In the genomic region with DNA sequence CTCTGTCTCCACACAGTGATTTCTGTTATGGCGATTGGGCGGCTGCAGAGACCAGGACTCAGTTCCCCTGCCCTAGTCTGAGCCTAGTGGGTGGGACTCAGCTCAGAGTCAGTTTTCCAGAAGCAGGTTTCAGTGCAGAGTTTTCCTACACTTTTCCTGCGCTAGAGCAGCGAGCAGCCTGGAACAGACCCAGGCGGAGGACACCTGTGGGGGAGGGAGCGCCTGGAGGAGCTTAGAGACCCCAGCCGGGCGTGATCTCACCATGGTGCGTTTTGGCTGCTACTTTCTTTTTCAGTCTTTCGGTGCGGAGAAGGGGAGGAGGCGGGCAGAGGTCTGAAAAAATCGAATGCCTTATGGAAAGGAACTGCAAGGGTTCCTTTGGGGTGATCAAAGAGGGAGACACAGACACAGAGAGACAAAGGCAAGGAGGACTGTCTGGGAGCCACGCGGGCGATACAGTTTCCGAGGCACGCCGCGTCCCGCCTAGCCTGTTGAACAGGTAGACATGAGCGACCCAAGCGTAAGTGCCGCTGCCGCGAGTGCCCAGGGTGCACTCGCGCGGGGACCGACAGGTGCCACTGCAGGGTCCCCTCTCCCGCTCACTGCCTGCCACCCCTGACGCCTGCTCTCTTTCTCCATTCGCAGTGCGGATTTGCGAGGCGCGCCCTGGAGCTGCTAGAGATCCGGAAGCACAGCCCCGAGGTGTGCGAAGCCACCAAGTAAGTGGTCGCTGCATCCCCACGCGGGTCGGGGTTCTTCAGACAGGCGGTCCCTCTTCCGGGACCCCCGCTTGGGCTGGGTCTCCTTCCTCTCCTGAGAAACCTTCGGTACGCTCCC, we compare ENCODE assay signal across 1 cellular context.
A peak's percentile ranks its signal among the peaks of the same experiment; 100 is the strongest.
TF ChIP-seq lines count a peak whose summit lies in the region.

A gene with protein sequence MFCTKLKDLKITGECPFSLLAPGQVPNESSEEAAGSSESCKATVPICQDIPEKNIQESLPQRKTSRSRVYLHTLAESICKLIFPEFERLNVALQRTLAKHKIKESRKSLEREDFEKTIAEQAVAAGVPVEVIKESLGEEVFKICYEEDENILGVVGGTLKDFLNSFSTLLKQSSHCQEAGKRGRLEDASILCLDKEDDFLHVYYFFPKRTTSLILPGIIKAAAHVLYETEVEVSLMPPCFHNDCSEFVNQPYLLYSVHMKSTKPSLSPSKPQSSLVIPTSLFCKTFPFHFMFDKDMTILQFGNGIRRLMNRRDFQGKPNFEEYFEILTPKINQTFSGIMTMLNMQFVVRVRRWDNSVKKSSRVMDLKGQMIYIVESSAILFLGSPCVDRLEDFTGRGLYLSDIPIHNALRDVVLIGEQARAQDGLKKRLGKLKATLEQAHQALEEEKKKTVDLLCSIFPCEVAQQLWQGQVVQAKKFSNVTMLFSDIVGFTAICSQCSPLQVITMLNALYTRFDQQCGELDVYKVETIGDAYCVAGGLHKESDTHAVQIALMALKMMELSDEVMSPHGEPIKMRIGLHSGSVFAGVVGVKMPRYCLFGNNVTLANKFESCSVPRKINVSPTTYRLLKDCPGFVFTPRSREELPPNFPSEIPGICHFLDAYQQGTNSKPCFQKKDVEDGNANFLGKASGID (plus strand): TSS at position 148 of the 837 bp plus-strand sequence. CDS start 30,020 bp downstream, outside the sequence.

TF ChIP-seq in HEK293, 187 proteins besides CTCF, POLR2A, EP300 and RAD21 (continued from another document and continues in another):
- TF ChIP-seq, protein P1, sequence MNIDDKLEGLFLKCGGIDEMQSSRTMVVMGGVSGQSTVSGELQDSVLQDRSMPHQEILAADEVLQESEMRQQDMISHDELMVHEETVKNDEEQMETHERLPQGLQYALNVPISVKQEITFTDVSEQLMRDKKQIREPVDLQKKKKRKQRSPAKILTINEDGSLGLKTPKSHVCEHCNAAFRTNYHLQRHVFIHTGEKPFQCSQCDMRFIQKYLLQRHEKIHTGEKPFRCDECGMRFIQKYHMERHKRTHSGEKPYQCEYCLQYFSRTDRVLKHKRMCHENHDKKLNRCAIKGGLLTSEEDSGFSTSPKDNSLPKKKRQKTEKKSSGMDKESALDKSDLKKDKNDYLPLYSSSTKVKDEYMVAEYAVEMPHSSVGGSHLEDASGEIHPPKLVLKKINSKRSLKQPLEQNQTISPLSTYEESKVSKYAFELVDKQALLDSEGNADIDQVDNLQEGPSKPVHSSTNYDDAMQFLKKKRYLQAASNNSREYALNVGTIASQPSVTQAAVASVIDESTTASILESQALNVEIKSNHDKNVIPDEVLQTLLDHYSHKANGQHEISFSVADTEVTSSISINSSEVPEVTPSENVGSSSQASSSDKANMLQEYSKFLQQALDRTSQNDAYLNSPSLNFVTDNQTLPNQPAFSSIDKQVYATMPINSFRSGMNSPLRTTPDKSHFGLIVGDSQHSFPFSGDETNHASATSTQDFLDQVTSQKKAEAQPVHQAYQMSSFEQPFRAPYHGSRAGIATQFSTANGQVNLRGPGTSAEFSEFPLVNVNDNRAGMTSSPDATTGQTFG (tag by site-specific recombination; IDR thresholded peaks at IDR 0.05; ENCODE audit: borderline replicate concordance): no peak
- no peak for TF ChIP-seq ZNF274 (IDR thresholded peaks at IDR 0.05; ENCODE audit: low read length)
- TF ChIP-seq ZNF274 (tag by site-specific recombination; IDR thresholded peaks at IDR 0.05; ENCODE audit: borderline replicate concordance): no peak
- peak; percentile 33 for TF ChIP-seq ZBTB8A (tag by site-specific recombination; IDR thresholded peaks at IDR 0.05)
- no peak for TF ChIP-seq ZNF514 (tag by site-specific recombination; IDR thresholded peaks at IDR 0.05)
- no peak for TF ChIP-seq ZNF530 (tag by site-specific recombination; IDR thresholded peaks at IDR 0.05; ENCODE audit: low read depth)
- no peak for TF ChIP-seq ZNF544 (tag by site-specific recombination; IDR thresholded peaks at IDR 0.05)
- TF ChIP-seq, protein P2, sequence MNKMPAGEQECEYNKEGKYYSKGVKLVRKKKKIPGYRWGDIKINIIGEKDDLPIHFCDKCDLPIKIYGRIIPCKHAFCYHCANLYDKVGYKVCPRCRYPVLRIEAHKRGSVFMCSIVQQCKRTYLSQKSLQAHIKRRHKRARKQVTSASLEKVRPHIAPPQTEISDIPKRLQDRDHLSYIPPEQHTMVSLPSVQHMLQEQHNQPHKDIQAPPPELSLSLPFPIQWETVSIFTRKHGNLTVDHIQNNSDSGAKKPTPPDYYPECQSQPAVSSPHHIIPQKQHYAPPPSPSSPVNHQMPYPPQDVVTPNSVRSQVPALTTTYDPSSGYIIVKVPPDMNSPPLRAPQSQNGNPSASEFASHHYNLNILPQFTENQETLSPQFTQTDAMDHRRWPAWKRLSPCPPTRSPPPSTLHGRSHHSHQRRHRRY (tag by site-specific recombination; IDR thresholded peaks at IDR 0.05): no peak
- TF ChIP-seq ZEB2 (tag by site-specific recombination; IDR thresholded peaks at IDR 0.05): no peak
- TF ChIP-seq GLIS2 (tag by site-specific recombination; IDR thresholded peaks at IDR 0.05): peak; percentile 75
- TF ChIP-seq SCRT1 (tag by site-specific recombination; IDR thresholded peaks at IDR 0.05; ENCODE audit: borderline replicate concordance): peak; percentile 76
- no peak for TF ChIP-seq ZNF391 (tag by site-specific recombination; IDR thresholded peaks at IDR 0.05; ENCODE audit: borderline replicate concordance, low read depth)
- TF ChIP-seq, protein P3, sequence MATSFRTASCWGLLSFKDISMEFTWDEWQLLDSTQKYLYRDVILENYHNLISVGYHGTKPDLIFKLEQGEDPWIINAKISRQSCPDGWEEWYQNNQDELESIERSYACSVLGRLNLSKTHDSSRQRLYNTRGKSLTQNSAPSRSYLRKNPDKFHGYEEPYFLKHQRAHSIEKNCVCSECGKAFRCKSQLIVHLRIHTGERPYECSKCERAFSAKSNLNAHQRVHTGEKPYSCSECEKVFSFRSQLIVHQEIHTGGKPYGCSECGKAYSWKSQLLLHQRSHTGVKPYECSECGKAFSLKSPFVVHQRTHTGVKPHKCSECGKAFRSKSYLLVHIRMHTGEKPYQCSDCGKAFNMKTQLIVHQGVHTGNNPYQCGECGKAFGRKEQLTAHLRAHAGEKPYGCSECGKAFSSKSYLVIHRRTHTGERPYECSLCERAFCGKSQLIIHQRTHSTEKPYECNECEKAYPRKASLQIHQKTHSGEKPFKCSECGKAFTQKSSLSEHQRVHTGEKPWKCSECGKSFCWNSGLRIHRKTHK (tag by site-specific recombination; IDR thresholded peaks at IDR 0.05): no peak
- no peak for TF ChIP-seq ZNF677 (tag by site-specific recombination; IDR thresholded peaks at IDR 0.05)
- TF ChIP-seq FEZF1 (tag by site-specific recombination; IDR thresholded peaks at IDR 0.05): no peak
- no peak for TF ChIP-seq ZNF529 (tag by site-specific recombination; IDR thresholded peaks at IDR 0.05; ENCODE audit: insufficient replicate concordance)
- TF ChIP-seq, protein P4, sequence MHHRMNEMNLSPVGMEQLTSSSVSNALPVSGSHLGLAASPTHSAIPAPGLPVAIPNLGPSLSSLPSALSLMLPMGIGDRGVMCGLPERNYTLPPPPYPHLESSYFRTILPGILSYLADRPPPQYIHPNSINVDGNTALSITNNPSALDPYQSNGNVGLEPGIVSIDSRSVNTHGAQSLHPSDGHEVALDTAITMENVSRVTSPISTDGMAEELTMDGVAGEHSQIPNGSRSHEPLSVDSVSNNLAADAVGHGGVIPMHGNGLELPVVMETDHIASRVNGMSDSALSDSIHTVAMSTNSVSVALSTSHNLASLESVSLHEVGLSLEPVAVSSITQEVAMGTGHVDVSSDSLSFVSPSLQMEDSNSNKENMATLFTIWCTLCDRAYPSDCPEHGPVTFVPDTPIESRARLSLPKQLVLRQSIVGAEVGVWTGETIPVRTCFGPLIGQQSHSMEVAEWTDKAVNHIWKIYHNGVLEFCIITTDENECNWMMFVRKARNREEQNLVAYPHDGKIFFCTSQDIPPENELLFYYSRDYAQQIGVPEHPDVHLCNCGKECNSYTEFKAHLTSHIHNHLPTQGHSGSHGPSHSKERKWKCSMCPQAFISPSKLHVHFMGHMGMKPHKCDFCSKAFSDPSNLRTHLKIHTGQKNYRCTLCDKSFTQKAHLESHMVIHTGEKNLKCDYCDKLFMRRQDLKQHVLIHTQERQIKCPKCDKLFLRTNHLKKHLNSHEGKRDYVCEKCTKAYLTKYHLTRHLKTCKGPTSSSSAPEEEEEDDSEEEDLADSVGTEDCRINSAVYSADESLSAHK (tag by site-specific recombination; IDR thresholded peaks at IDR 0.05): no peak
- TF ChIP-seq ZNF501 (tag by site-specific recombination; IDR thresholded peaks at IDR 0.05): no peak
- TF ChIP-seq KLF8 (tag by site-specific recombination; IDR thresholded peaks at IDR 0.05): peak; percentile 19; the same call in 1 of the 2 replicates
- TF ChIP-seq ZNF140 (tag by site-specific recombination; IDR thresholded peaks at IDR 0.05): 0 out of 2 replicates have a peak, but pooled peaks have one; percentile 14
- TF ChIP-seq ZNF433 (tag by site-specific recombination; IDR thresholded peaks at IDR 0.05; ENCODE audit: low read depth): no peak
- TF ChIP-seq ZNF792 (tag by site-specific recombination; IDR thresholded peaks at IDR 0.05): no peak
- TF ChIP-seq, protein P5, sequence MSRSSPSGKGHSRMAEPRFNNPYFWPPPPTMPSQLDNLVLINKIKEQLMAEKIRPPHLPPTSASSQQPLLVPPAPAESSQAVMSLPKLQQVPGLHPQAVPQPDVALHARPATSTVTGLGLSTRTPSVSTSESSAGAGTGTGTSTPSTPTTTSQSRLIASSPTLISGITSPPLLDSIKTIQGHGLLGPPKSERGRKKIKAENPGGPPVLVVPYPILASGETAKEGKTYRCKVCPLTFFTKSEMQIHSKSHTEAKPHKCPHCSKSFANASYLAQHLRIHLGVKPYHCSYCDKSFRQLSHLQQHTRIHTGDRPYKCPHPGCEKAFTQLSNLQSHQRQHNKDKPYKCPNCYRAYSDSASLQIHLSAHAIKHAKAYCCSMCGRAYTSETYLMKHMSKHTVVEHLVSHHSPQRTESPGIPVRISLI (tag by site-specific recombination; IDR thresholded peaks at IDR 0.05): no peak
- TF ChIP-seq TCF7L2 (IDR thresholded peaks at IDR 0.05; ENCODE audit: borderline replicate concordance, low read depth, low read length): no peak
- TF ChIP-seq SCRT2 (tag by site-specific recombination; IDR thresholded peaks at IDR 0.05): peak; percentile 95
- no peak for TF ChIP-seq BCL11A (tag by site-specific recombination; IDR thresholded peaks at IDR 0.05; ENCODE audit: low read depth)
- TF ChIP-seq, protein P6, sequence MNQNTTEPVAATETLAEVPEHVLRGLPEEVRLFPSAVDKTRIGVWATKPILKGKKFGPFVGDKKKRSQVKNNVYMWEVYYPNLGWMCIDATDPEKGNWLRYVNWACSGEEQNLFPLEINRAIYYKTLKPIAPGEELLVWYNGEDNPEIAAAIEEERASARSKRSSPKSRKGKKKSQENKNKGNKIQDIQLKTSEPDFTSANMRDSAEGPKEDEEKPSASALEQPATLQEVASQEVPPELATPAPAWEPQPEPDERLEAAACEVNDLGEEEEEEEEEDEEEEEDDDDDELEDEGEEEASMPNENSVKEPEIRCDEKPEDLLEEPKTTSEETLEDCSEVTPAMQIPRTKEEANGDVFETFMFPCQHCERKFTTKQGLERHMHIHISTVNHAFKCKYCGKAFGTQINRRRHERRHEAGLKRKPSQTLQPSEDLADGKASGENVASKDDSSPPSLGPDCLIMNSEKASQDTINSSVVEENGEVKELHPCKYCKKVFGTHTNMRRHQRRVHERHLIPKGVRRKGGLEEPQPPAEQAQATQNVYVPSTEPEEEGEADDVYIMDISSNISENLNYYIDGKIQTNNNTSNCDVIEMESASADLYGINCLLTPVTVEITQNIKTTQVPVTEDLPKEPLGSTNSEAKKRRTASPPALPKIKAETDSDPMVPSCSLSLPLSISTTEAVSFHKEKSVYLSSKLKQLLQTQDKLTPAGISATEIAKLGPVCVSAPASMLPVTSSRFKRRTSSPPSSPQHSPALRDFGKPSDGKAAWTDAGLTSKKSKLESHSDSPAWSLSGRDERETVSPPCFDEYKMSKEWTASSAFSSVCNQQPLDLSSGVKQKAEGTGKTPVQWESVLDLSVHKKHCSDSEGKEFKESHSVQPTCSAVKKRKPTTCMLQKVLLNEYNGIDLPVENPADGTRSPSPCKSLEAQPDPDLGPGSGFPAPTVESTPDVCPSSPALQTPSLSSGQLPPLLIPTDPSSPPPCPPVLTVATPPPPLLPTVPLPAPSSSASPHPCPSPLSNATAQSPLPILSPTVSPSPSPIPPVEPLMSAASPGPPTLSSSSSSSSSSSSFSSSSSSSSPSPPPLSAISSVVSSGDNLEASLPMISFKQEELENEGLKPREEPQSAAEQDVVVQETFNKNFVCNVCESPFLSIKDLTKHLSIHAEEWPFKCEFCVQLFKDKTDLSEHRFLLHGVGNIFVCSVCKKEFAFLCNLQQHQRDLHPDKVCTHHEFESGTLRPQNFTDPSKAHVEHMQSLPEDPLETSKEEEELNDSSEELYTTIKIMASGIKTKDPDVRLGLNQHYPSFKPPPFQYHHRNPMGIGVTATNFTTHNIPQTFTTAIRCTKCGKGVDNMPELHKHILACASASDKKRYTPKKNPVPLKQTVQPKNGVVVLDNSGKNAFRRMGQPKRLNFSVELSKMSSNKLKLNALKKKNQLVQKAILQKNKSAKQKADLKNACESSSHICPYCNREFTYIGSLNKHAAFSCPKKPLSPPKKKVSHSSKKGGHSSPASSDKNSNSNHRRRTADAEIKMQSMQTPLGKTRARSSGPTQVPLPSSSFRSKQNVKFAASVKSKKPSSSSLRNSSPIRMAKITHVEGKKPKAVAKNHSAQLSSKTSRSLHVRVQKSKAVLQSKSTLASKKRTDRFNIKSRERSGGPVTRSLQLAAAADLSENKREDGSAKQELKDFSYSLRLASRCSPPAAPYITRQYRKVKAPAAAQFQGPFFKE (tag by site-specific recombination; IDR thresholded peaks at IDR 0.05; ENCODE audit: borderline replicate concordance): no peak
- TF ChIP-seq ZNF248 (tag by site-specific recombination; IDR thresholded peaks at IDR 0.05): no peak
- no peak for TF ChIP-seq ZNF664 (tag by site-specific recombination; IDR thresholded peaks at IDR 0.05)
- no peak for TF ChIP-seq IKZF3 (tag by site-specific recombination; IDR thresholded peaks at IDR 0.05)
- peak; percentile 52; the same call in 1 of the 2 replicates for TF ChIP-seq ZNF2 (tag by site-specific recombination; IDR thresholded peaks at IDR 0.05)
- TF ChIP-seq ZNF324 (tag by site-specific recombination; IDR thresholded peaks at IDR 0.05): no peak
- TF ChIP-seq, protein P7, sequence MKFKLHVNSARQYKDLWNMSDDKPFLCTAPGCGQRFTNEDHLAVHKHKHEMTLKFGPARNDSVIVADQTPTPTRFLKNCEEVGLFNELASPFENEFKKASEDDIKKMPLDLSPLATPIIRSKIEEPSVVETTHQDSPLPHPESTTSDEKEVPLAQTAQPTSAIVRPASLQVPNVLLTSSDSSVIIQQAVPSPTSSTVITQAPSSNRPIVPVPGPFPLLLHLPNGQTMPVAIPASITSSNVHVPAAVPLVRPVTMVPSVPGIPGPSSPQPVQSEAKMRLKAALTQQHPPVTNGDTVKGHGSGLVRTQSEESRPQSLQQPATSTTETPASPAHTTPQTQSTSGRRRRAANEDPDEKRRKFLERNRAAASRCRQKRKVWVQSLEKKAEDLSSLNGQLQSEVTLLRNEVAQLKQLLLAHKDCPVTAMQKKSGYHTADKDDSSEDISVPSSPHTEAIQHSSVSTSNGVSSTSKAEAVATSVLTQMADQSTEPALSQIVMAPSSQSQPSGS (tag by site-specific recombination; IDR thresholded peaks at IDR 0.05; ENCODE audit: low read depth): no peak
